In genomic region chr9:2663886-2664674, GRCh38 we compare ENCODE assay signal across 2 cellular contexts.
TF ChIP-seq lines count a peak whose summit lies in the region.

No MANE protein-coding gene starts in this region.

TF ChIP-seq in HEK293, 187 proteins besides CTCF, POLR2A, EP300 and RAD21:
- TF ChIP-seq ZNF423 (tag by site-specific recombination; IDR thresholded peaks at IDR 0.05) (no peak), ZNF660 (tag by site-specific recombination; IDR thresholded peaks at IDR 0.05) (peak; percentile 75; the same call in 1 of the 2 replicates), ZNF266 (tag by site-specific recombination; IDR thresholded peaks at IDR 0.05; ENCODE audit: low read depth) (no peak), ZNF664 (tag by site-specific recombination; IDR thresholded peaks at IDR 0.05) (no peak), ZNF280D (tag by site-specific recombination; IDR thresholded peaks at IDR 0.05) (no peak)

TF ChIP-seq in K562, 482 proteins besides CTCF, POLR2A, EP300 and RAD21:
- TF ChIP-seq MAFF (IDR thresholded peaks at IDR 0.05; ENCODE audit: low read length) (no peak), HMG20A (CRISPR knock-in tag; conservative IDR thresholded peaks at IDR 0.05) (no peak), GABPB2 (CRISPR knock-in tag; conservative IDR thresholded peaks at IDR 0.05) (no peak), RFX1 (IDR thresholded peaks at IDR 0.05) (peak; percentile 22; the same call in 1 of the 2 replicates), ZBTB8A (IDR thresholded peaks at IDR 0.05; ENCODE audit: partially characterized antibody) (no peak), CUX1 (CRISPR knock-in tag; IDR thresholded peaks at IDR 0.05) (no peak), HNRNPLL (IDR thresholded peaks at IDR 0.05; ENCODE audit: low read depth, low read length, poor library complexity, severe bottlenecking) (no peak), CHAMP1 (IDR thresholded peaks at IDR 0.05) (no peak), MTA1 (IDR thresholded peaks at IDR 0.05; ENCODE audit: borderline replicate concordance) (no peak)
